In genomic region chr2:26552641-26553040, GRCh38 we compare ENCODE assay signal across 16 cellular contexts.
A peak's percentile ranks its signal among the peaks of the same experiment; 100 is the strongest.
DNase-seq lines count a peak whose midpoint lies in the region; ATAC-seq and TF ChIP-seq lines count a peak whose summit lies in the region.
"Had no signal": no experiment of that assay in that cellular context is flagged by ENCODE, and none has a peak within 500 bp of the region (broad histone marks: within the 10 kb centered on the region; RNA-seq: fewer than 3 reads in every experiment).

No MANE protein-coding gene starts in this region.

- H3K4me2 ChIP-seq in neuronal stem cell (ENCODE audit: insufficient read depth, low read length, poor library complexity, severe bottlenecking) = no peak overlapping the region

- H2BK12ac ChIP-seq in neuronal stem cell (ENCODE audit: low read length) = no peak overlapping the region

- H3K23ac ChIP-seq in neuronal stem cell (ENCODE audit: low read depth, low read length, poor library complexity) = no peak overlapping the region

- H3K9me3 ChIP-seq in right atrium auricular region (no peaks in the 10 kb centered on the region), RWPE2 (ENCODE audit: severe bottlenecking) (no peaks in the 10 kb centered on the region), neuronal stem cell (replicated peaks in 1 of 2; ENCODE audit: control insufficient read depth in 2 of 2, insufficient read depth in 1 of 2, low read depth in 1 of 2, low read length in 2 of 2) (peaks cover 0 to 2% of the 10 kb centered on the region in 2 donors), spleen (no peaks in the 10 kb centered on the region)
- H3K9me3 ChIP-seq: HAP-1 had no signal

- H3K79me1 ChIP-seq in neuronal stem cell (ENCODE audit: low read depth, low read length) = no peaks in the 10 kb centered on the region

- H3K18ac ChIP-seq in neuronal stem cell (ENCODE audit: low read length) = peak overlapping the region; percentile 7

- H4K8ac ChIP-seq in neuronal stem cell (ENCODE audit: low read depth, low read length) = no peak overlapping the region

- H3K14ac ChIP-seq in neuronal stem cell (ENCODE audit: low read length) = no peak overlapping the region

- TF ChIP-seq CTCF in right atrium auricular region (IDR thresholded peaks at IDR 0.05) = no peak
- no peak for TF ChIP-seq CTCF in RWPE2 (IDR thresholded peaks at IDR 0.05; ENCODE audit: poor library complexity, severe bottlenecking)
- no peak for TF ChIP-seq CTCF in spleen (IDR thresholded peaks at IDR 0.05 in 8 of 11, conservative IDR thresholded peaks at IDR 0.05 in 3 of 11)

- no peak for ATAC-seq in left cardiac atrium
- ATAC-seq in RWPE2 (ENCODE audit: low read depth) = no peak
- ATAC-seq in HG03469 (IDR thresholded peaks at IDR 0.05; ENCODE audit: unreplicated experiment) = no peak
- no peak for ATAC-seq in GM21723 (IDR thresholded peaks at IDR 0.05; ENCODE audit: unreplicated experiment)
- ATAC-seq: GM12878 had no signal

- no peak overlapping the region for H3K27ac ChIP-seq in right atrium auricular region
- H3K27ac ChIP-seq in RWPE2 (ENCODE audit: poor library complexity, severe bottlenecking) = no peak overlapping the region
- no peak overlapping the region for H3K27ac ChIP-seq in neuronal stem cell (replicated peaks; ENCODE audit: low read length)
- no peak overlapping the region for H3K27ac ChIP-seq in spleen

- no CpG with 5 or more reads among the region's 7 CpGs for WGBS in neuronal stem cell (ENCODE audit: extremely low coverage in 2 of 2, insufficient read length in 2 of 2, insufficient replicate concordance in 1 of 2), 2 donors
- WGBS in spleen, 5 donors = 67 to 88% (median 72%) methylated on average over 6 to 7 of the region's 7 CpGs

- peak; percentile 1 for DNase-seq in left cardiac atrium
- no peak for DNase-seq in right atrium auricular region (ENCODE audit: low spot score)
- DNase-seq in RWPE2 (ENCODE audit: low spot score) = peak; percentile 20
- DNase-seq in neuronal stem cell (ENCODE audit: low spot score) = no peak
- DNase-seq in spleen = peak; percentile 54
- no peak for DNase-seq in SKM-1 treated with dmso at 0.1 percent for 144 hours (lab: John Stamatoyannopoulos, UW; ENCODE audit: unreplicated experiment)
- DNase-seq: C1 segment of cervical spinal cord; Calu3; CD4-positive, alpha-beta T cell; DMS 273 treated with DMSO at 0.1 percent for 48 hours; DMS79; GOT3 had no signal

- H2AK5ac ChIP-seq in neuronal stem cell (ENCODE audit: low read depth, low read length) = no peak overlapping the region

- no peak overlapping the region for H2AFZ ChIP-seq in neuronal stem cell (ENCODE audit: low read length)

- H3K9ac ChIP-seq in neuronal stem cell (ENCODE audit: low read depth, low read length, poor library complexity) = no peak overlapping the region

- H3K36me3 ChIP-seq in right atrium auricular region (no peaks in the 10 kb centered on the region), RWPE2 (ENCODE audit: low read depth) (no peaks in the 10 kb centered on the region), neuronal stem cell (replicated peaks in 1 of 2; ENCODE audit: control insufficient read depth in 2 of 2, insufficient read depth in 2 of 2, low read length in 2 of 2) (no peaks in the 10 kb centered on the region), spleen (no peaks in the 10 kb centered on the region)
- H3K36me3 ChIP-seq: HAP-1 had no signal

- no peaks in the 10 kb centered on the region for H3K4me1 ChIP-seq in right atrium auricular region
- no peaks in the 10 kb centered on the region for H3K4me1 ChIP-seq in RWPE2 (ENCODE audit: insufficient read depth, poor library complexity, severe bottlenecking)
- peaks cover 0 to 5% of the 10 kb centered on the region in 2 donors for H3K4me1 ChIP-seq in neuronal stem cell (ENCODE audit: control insufficient read depth in 2 of 2, insufficient read depth in 1 of 2, low read depth in 1 of 2, low read length in 2 of 2)
- H3K4me1 ChIP-seq in spleen = no peaks in the 10 kb centered on the region
- H3K4me1 ChIP-seq: HAP-1 had no signal

- intact Hi-C loops in left cardiac atrium (cut with DNase I) = no loop called here
- intact Hi-C loops in spleen (cut with DNase I; ENCODE audit: low total_unique reads) = no loop called here

- H3K4me3 ChIP-seq in right atrium auricular region (no peak overlapping the region), RWPE2 (ENCODE audit: severe bottlenecking) (no peak overlapping the region), neuronal stem cell (ENCODE audit: low read length in 2 of 2) (no peak overlapping the region), spleen (no peak overlapping the region)
- H3K4me3 ChIP-seq: GM12878, HAP-1 had no signal

- no peak overlapping the region for H2BK5ac ChIP-seq in neuronal stem cell (ENCODE audit: low read length)

- H2BK15ac ChIP-seq in neuronal stem cell (ENCODE audit: low read length) = no peak overlapping the region

- no peaks in the 10 kb centered on the region for H3K27me3 ChIP-seq in right atrium auricular region
- H3K27me3 ChIP-seq in RWPE2 (ENCODE audit: insufficient read depth, poor library complexity, severe bottlenecking) = peaks cover 1% of the 10 kb centered on the region
- peaks cover 0 to 18% (median 2%) of the 10 kb centered on the region in 3 experiments for H3K27me3 ChIP-seq in neuronal stem cell (ENCODE audit: control insufficient read depth in 3 of 3, insufficient read depth in 3 of 3, low read depth in 1 of 3, low read length in 3 of 3)
- H3K27me3 ChIP-seq in spleen (replicated peaks in 1 of 7) = peaks cover 0 to 46% (median 0%) of the 10 kb centered on the region in 7 donors

- H2BK120ac ChIP-seq in neuronal stem cell (ENCODE audit: low read depth, low read length) = no peak overlapping the region

- H3K4ac ChIP-seq in neuronal stem cell (ENCODE audit: low read length) = no peak overlapping the region

- no peak for TF ChIP-seq POLR2A in spleen (IDR thresholded peaks at IDR 0.05)

- no peak overlapping the region for H4K91ac ChIP-seq in neuronal stem cell (ENCODE audit: low read depth, low read length, poor library complexity)

Comparison
In these comparisons a context has a peak if more than half of its experiments do, and no peak if none do; other contexts are left out.
1. DNase-seq: peak in left cardiac atrium (single experiment), RWPE2 (single experiment) and spleen (single experiment); none in right atrium auricular region (single experiment), neuronal stem cell (single experiment) and SKM-1 treated with dmso at 0.1 percent for 144 hours (single experiment).